ENCODE assay signal across 26 cellular contexts in genomic region chr3:117745516-117745915, GRCh38.
"Had no signal": no experiment of that assay in that cellular context is flagged by ENCODE, and none has a peak within 500 bp of the region (broad histone marks: within the 10 kb centered on the region; RNA-seq: fewer than 3 reads in every experiment).

No MANE protein-coding gene starts in this region.

- DNase-seq: stimulated activated CD4-positive, alpha-beta T cell treated with anti-CD3 and anti-CD28 coated beads, Interleukin-2, amount 100 ng/mL, for 48 hours; stimulated activated CD4-positive, alpha-beta T cell treated with anti-CD3 and anti-CD28 coated beads, Interleukin-4, amount 100 ng/mL, for 1 hour; stimulated activated CD4-positive, alpha-beta T cell treated with anti-CD3 and anti-CD28 coated beads, Interleukin-4, amount 100 ng/mL, for 24 hours; stimulated activated CD4-positive, alpha-beta T cell treated with anti-CD3 and anti-CD28 coated beads, Interleukin-4, amount 100 ng/mL, for 4 hours; stimulated activated CD8-positive, alpha-beta memory T cell treated with anti-CD3 and anti-CD28 coated beads, Interleukin-4, amount 100 ng/mL, for 48 hours; stimulated activated naive B cell treated with anti-CD40 and anti-IgM and Interleukin-4, amounts not matched to agents 10 μg/mL and 1 μg/mL and 100 μg/mL, for 72 hours; stimulated activated naive CD4-positive, alpha-beta T cell; stimulated activated naive CD4-positive, alpha-beta T cell treated with Interleukin-2 at 50 U/mL for 16 hours; stimulated activated naive CD8-positive, alpha-beta T cell treated with anti-CD3 and anti-CD28 coated beads, Interleukin-15, amount 100 ng/mL, for 72 hours; stimulated activated naive CD8-positive, alpha-beta T cell treated with anti-CD3 and anti-CD28 coated beads, Interleukin-15, Interleukin-2, amounts not matched to agents 100 U/mL and 50 U/mL, for 24 hours; stomach; testis; thyroid gland; tibial artery; transverse colon; upper lobe of left lung; upper lobe of right lung; uterus had no signal

- H3K36me3 Mint-ChIP-seq: stimulated activated effector memory CD8-positive, alpha-beta T cell treated with anti-CD3 and anti-CD28 coated beads, Interleukin-12 subunit alpha, Interleukin-12 subunit beta, amount 100 ng/mL, for 72 hours; stimulated activated memory B cell treated with anti-CD40 and anti-IgM and Interleukin-4, amounts not matched to agents 10 μg/mL and 1 μg/mL and 100 μg/mL, for 72 hours; stimulated activated naive B cell treated with anti-CD40 and anti-IgM and Interleukin-4, amounts not matched to agents 10 μg/mL and 1 μg/mL and 100 μg/mL, for 72 hours; type B pancreatic cell had no signal

- H3K9me3 ChIP-seq: stomach, suprapubic skin, testis, thoracic aorta, thyroid gland, tibial artery, tibial nerve, transverse colon, upper lobe of left lung, upper lobe of right lung, uterus, vagina had no signal

- H3K4me1 ChIP-seq: stomach, suprapubic skin, testis, thyroid gland, tibial artery, tibial nerve, transverse colon, upper lobe of left lung, upper lobe of right lung, uterus, vagina had no signal

- H3K27ac Mint-ChIP-seq: stimulated activated effector memory CD8-positive, alpha-beta T cell treated with anti-CD3 and anti-CD28 coated beads, Interleukin-12 subunit alpha, Interleukin-12 subunit beta, amount 100 ng/mL, for 72 hours; stimulated activated memory B cell treated with anti-CD40 and anti-IgM and Interleukin-4, amounts not matched to agents 10 μg/mL and 1 μg/mL and 100 μg/mL, for 72 hours; stimulated activated naive B cell treated with anti-CD40 and anti-IgM and Interleukin-4, amounts not matched to agents 10 μg/mL and 1 μg/mL and 100 μg/mL, for 72 hours; stimulated activated naive CD8-positive, alpha-beta T cell treated with anti-CD3 and anti-CD28 coated beads, Interleukin-15, amount 100 ng/mL, for 72 hours; stimulated activated naive CD8-positive, alpha-beta T cell treated with anti-CD3 and anti-CD28 coated beads, Interleukin-15, Interleukin-2, amounts not matched to agents 100 ng/mL and 50 ng/mL, for 24 hours; type B pancreatic cell had no signal

- H3K27me3 ChIP-seq: stomach, suprapubic skin, testis, thyroid gland, tibial artery, tibial nerve, transverse colon, upper lobe of left lung, upper lobe of right lung, uterus, vagina had no signal

- H3K27me3 Mint-ChIP-seq: stimulated activated memory B cell treated with anti-CD40 and anti-IgM and Interleukin-4, amounts not matched to agents 10 μg/mL and 1 μg/mL and 100 μg/mL, for 72 hours; stimulated activated naive B cell treated with anti-CD40 and anti-IgM and Interleukin-4, amounts not matched to agents 10 μg/mL and 1 μg/mL and 100 μg/mL, for 72 hours; stimulated activated naive CD8-positive, alpha-beta T cell treated with anti-CD3 and anti-CD28 coated beads, Interleukin-15, amount 100 ng/mL, for 72 hours; stimulated activated naive CD8-positive, alpha-beta T cell treated with anti-CD3 and anti-CD28 coated beads, Interleukin-15, Interleukin-2, amounts not matched to agents 100 ng/mL and 50 ng/mL, for 24 hours; type B pancreatic cell had no signal

- ATAC-seq: stimulated activated effector memory CD8-positive, alpha-beta T cell treated with anti-CD3 and anti-CD28 coated beads, Interleukin-12 subunit alpha, Interleukin-12 subunit beta, amount 100 ng/mL, for 72 hours; stimulated activated memory B cell treated with anti-CD40 and anti-IgM and Interleukin-4, amounts not matched to agents 10 μg/mL and 1 μg/mL and 100 μg/mL, for 72 hours; stimulated activated naive B cell treated with anti-CD40 and anti-IgM and Interleukin-4, amounts not matched to agents 10 μg/mL and 1 μg/mL and 100 μg/mL, for 72 hours; stimulated activated naive CD8-positive, alpha-beta T cell treated with anti-CD3 and anti-CD28 coated beads, Interleukin-15, amount 100 ng/mL, for 72 hours; stimulated activated naive CD8-positive, alpha-beta T cell treated with anti-CD3 and anti-CD28 coated beads, Interleukin-15, Interleukin-2, amounts not matched to agents 100 U/mL and 50 U/mL, for 24 hours; upper lobe of right lung had no signal

- H3K36me3 ChIP-seq: stomach, suprapubic skin, thoracic aorta, thyroid gland, tibial artery, tibial nerve, transverse colon, upper lobe of left lung, upper lobe of right lung, uterus, vagina had no signal

- H3K4me3 Mint-ChIP-seq: stimulated activated effector memory CD8-positive, alpha-beta T cell treated with anti-CD3 and anti-CD28 coated beads, Interleukin-12 subunit alpha, Interleukin-12 subunit beta, amount 100 ng/mL, for 72 hours; stimulated activated memory B cell treated with anti-CD40 and anti-IgM and Interleukin-4, amounts not matched to agents 10 μg/mL and 1 μg/mL and 100 μg/mL, for 72 hours; stimulated activated naive B cell treated with anti-CD40 and anti-IgM and Interleukin-4, amounts not matched to agents 10 μg/mL and 1 μg/mL and 100 μg/mL, for 72 hours; stimulated activated naive CD8-positive, alpha-beta T cell treated with anti-CD3 and anti-CD28 coated beads, Interleukin-15, amount 100 ng/mL, for 72 hours; stimulated activated naive CD8-positive, alpha-beta T cell treated with anti-CD3 and anti-CD28 coated beads, Interleukin-15, Interleukin-2, amounts not matched to agents 100 ng/mL and 50 ng/mL, for 24 hours; type B pancreatic cell had no signal

- H3K4me3 ChIP-seq: stomach, suprapubic skin, testis, thoracic aorta, thyroid gland, tibial artery, tibial nerve, transverse colon, upper lobe of left lung, upper lobe of right lung, uterus, vagina had no signal

- H3K4me1 Mint-ChIP-seq: stimulated activated effector memory CD8-positive, alpha-beta T cell treated with anti-CD3 and anti-CD28 coated beads, Interleukin-12 subunit alpha, Interleukin-12 subunit beta, amount 100 ng/mL, for 72 hours; stimulated activated memory B cell treated with anti-CD40 and anti-IgM and Interleukin-4, amounts not matched to agents 10 μg/mL and 1 μg/mL and 100 μg/mL, for 72 hours; stimulated activated naive B cell treated with anti-CD40 and anti-IgM and Interleukin-4, amounts not matched to agents 10 μg/mL and 1 μg/mL and 100 μg/mL, for 72 hours; stimulated activated naive CD8-positive, alpha-beta T cell treated with anti-CD3 and anti-CD28 coated beads, Interleukin-15, amount 100 ng/mL, for 72 hours had no signal

- H3K27ac ChIP-seq: stomach, suprapubic skin, testis, thoracic aorta, thyroid gland, tibial artery, tibial nerve, transverse colon, upper lobe of left lung, upper lobe of right lung, uterus, vagina had no signal
